In the genomic region with DNA sequence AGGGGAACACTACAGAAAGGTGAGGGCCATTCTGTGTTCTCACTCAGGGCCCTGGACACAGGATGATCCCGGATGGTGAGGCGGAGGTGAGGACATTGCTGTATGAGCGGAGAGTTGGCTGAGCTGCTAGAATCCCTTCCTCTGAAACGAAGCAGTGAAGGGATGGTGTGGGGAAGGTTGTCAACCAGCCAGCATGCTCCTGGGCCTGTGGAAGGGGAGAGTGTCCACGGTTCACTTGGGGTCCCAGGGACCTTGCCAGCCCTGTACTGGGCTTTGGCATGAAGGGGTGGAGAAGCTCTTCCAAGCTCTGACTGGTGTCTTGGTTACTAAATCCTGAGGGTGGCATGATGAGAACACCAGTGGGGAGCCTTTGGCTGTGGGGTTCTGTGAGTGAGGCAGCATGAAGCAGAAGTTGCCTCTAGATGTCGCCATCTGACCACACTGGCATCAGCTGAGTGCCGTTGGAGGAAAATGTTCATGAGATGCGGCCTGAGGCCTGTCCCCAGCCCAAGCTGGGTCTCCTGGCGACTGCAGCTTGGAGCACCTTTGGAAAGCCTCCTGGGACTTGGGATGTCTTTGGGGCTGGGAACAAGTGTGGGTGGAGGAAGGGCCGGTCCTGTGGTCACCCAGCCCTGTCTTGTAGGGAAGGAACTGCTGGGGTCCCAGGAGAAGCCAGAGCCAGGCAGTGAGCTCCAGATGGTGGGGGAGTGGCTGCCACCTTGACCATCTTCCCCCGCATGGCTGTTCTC, we compare ENCODE assay signal across 8 cellular contexts. TPM values are rescaled to one million over a fixed set of nuclear protein-coding genes. Genes with fewer than 3 reads are reported as not detected.
A peak's percentile ranks its signal among the peaks of the same experiment; 100 is the strongest.
DNase-seq lines count a peak whose midpoint lies in the region; ATAC-seq, FAIRE-seq and TF ChIP-seq lines count a peak whose summit lies in the region.

No MANE protein-coding gene starts in this region.

- peaks cover 4% of the 10 kb centered on the region for H3K36me3 Mint-ChIP-seq in osteocyte (ENCODE audit: unreplicated experiment)

- no peaks in the 10 kb centered on the region for H3K9me3 Mint-ChIP-seq in osteocyte (ENCODE audit: unreplicated experiment)

- peaks cover 11% of the 10 kb centered on the region for H3K4me1 Mint-ChIP-seq in osteocyte (ENCODE audit: unreplicated experiment)

- DNase-seq in NCI-H524 (lab: John Stamatoyannopoulos, UW), result peak; percentile 68 to 86
- no peak for DNase-seq in NCI-H524 treated with DMSO at 0.1 percent for 48 hours (lab: John Stamatoyannopoulos, UW)
- DNase-seq in HTR-8/SVneo (ENCODE audit: insufficient read length, low spot score), result peak; percentile 83
- peak; percentile 70 for DNase-seq in RKO (ENCODE audit: low spot score)
- peak; percentile 82 for DNase-seq in activated effector memory CD4-positive, alpha-beta T cell treated with anti-CD3 and anti-CD28 coated beads, Interleukin-2, amount 50 U/mL, for 16 hours
- DNase-seq in fibroblast of villous mesenchyme (ENCODE audit: low read depth), result peak; percentile 82
- DNase-seq in osteocyte (ENCODE audit: extremely low spot score, unreplicated experiment), result no peak

- no peak overlapping the region for H3K27ac Mint-ChIP-seq in osteocyte (ENCODE audit: unreplicated experiment)

- H3K4me3 Mint-ChIP-seq in osteocyte (ENCODE audit: unreplicated experiment), result no peak overlapping the region

- H3K27me3 Mint-ChIP-seq in osteocyte (ENCODE audit: unreplicated experiment), result no peaks in the 10 kb centered on the region

- FAIRE-seq in HTR-8/SVneo (lab: Jason Lieb, UNC), result peak; percentile 97

- TF ChIP-seq CTCF in fibroblast of villous mesenchyme (IDR thresholded peaks at IDR 0.05; ENCODE audit: insufficient read depth, low read depth, low read length), result peak; percentile 84
- TF ChIP-seq CTCF in osteocyte (IDR thresholded peaks at IDR 0.05), result peak; percentile 91

- ATAC-seq in GM21381 (IDR thresholded peaks at IDR 0.05; ENCODE audit: unreplicated experiment), result no peak

- no peak overlapping the region for H3K4me3 ChIP-seq in fibroblast of villous mesenchyme (ENCODE audit: low read depth, low read length)

RNA-seq across cellular contexts. Expression of gene PDP2, which starts 14.8 kb away (rescaled TPM):
- total RNA-seq in fibroblast of villous mesenchyme (17.4 and 25.9 TPM in 2 replicates), osteocyte (16.5 and 17.4 TPM in 2 replicates)

RNA-seq across cellular contexts. Expression of gene CDH16, which starts 23.6 kb away (rescaled TPM):
- not detected in 2 replicates for total RNA-seq in fibroblast of villous mesenchyme
- not detected in 2 replicates for total RNA-seq in osteocyte

RNA-seq across cellular contexts. Expression of gene RRAD, which starts 30.2 kb away (rescaled TPM):
- total RNA-seq in fibroblast of villous mesenchyme, result 12.5 and 15.1 TPM in 2 replicates
- 0.26 and 0.89 TPM in 2 replicates for total RNA-seq in osteocyte

RNA-seq across cellular contexts. Expression of gene CIAO2B, which starts 39.1 kb away (rescaled TPM):
- total RNA-seq in fibroblast of villous mesenchyme (133 and 136 TPM in 2 replicates), osteocyte (65.6 and 69.9 TPM in 2 replicates)

RNA-seq across cellular contexts. Expression of gene CES2, which starts 40.2 kb away (rescaled TPM):
- total RNA-seq in fibroblast of villous mesenchyme, result 38.9 and 41.9 TPM in 2 replicates
- total RNA-seq in osteocyte, result 38.6 and 40.5 TPM in 2 replicates

Comparison
In these comparisons a context has a peak if more than half of its experiments do, and no peak if none do; other contexts are left out.
1. DNase-seq: peak in NCI-H524 (2 of 2), HTR-8/SVneo (single experiment), RKO (single experiment), activated effector memory CD4-positive, alpha-beta T cell treated with anti-CD3 and anti-CD28 coated beads, Interleukin-2, amount 50 U/mL, for 16 hours (single experiment) and fibroblast of villous mesenchyme (single experiment); none in NCI-H524 treated with DMSO at 0.1 percent for 48 hours (single experiment) and osteocyte (single experiment).